Comparison of ENCODE assay signal across 7 cellular contexts in the genomic region with DNA sequence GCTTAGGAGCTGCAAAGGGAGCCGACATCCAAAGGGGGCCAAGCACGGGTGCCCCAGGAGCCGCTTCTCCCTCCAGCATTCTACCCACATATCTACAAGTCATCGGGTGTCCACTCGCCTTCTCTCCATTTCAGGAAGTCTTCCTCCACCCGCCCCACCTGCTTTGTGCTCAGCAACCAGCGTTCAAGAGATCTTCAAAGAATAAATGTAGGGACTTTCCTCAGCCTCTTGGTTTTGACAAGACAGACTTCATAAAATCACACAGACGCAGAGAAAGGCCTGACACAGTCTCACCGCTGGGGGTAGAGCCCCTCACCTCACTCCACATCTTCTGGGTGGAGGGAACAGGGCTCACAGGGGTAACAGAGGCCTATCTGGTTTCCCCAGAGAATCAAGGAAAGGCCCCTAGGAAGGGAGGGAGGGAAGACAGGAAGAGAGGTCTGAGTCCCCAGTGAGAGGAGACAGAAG. TPM values are rescaled to one million over a fixed set of nuclear protein-coding genes. Genes with fewer than 3 reads are reported as not detected.
DNase-seq lines count a peak whose midpoint lies in the region; ATAC-seq and TF ChIP-seq lines count a peak whose summit lies in the region.

No MANE protein-coding gene starts in this region.

- H3K36me3 ChIP-seq in iPS-20b (ENCODE audit: insufficient read depth, low read depth, low read length) (peaks cover 22% of the 10 kb centered on the region), MG63 (no peaks in the 10 kb centered on the region), mesenchymal stem cell (ENCODE audit: control insufficient read depth in 1 of 2, insufficient read depth in 2 of 2, low read depth in 1 of 2, low read length in 2 of 2) (peaks cover 12 to 19% of the 10 kb centered on the region in 2 experiments)

- H2AK5ac ChIP-seq in H9 (ENCODE audit: insufficient read length, low read length), result no peak overlapping the region
- H2AK5ac ChIP-seq in mesenchymal stem cell (ENCODE audit: low read length, severe bottlenecking), result no peak overlapping the region

- H3K56ac ChIP-seq in H9 (ENCODE audit: insufficient read length, low read depth, low read length), result no peak overlapping the region

- peaks cover 8 to 26% (median 20%) of the 10 kb centered on the region in 3 experiments; a peak in 6 of 7 replicates for H3K36me3 Mint-ChIP-seq in H9 (ENCODE audit: insufficient read depth in 1 of 3, low read depth in 3 of 3)

- no peak overlapping the region for H2BK5ac ChIP-seq in H9 (ENCODE audit: insufficient read length, low read length)
- no peak overlapping the region for H2BK5ac ChIP-seq in mesenchymal stem cell (ENCODE audit: low read depth, low read length, poor library complexity, severe bottlenecking)

- H3K4me2 ChIP-seq in H9 (ENCODE audit: insufficient read depth, insufficient read length, low read length), result no peak overlapping the region
- no peak overlapping the region for H3K4me2 ChIP-seq in mesenchymal stem cell (ENCODE audit: low read length, poor library complexity, severe bottlenecking)

- H3K9me3 ChIP-seq in H9 (ENCODE audit: control insufficient read depth, low read depth, low read length) (no peaks in the 10 kb centered on the region), iPS-20b (ENCODE audit: insufficient read depth, low read depth, low read length) (no peaks in the 10 kb centered on the region), MG63 (no peaks in the 10 kb centered on the region), mesenchymal stem cell (ENCODE audit: control insufficient read depth, low read length) (no peaks in the 10 kb centered on the region)

- no peaks in the 10 kb centered on the region for H3K27me3 Mint-ChIP-seq in H9 (ENCODE audit: low read depth)
- no peaks in the 10 kb centered on the region for H3K27me3 Mint-ChIP-seq in stimulated activated naive CD8-positive, alpha-beta T cell treated with anti-CD3 and anti-CD28 coated beads, Interleukin-15, amount 100 ng/mL, for 72 hours

- DNase-seq in H9 (no peak), MG63 (no peak), mesenchymal stem cell (no peak)
- peak; percentile 39 for DNase-seq in activated CD4-positive, alpha-beta T cell treated with anti-CD3 and anti-CD28 coated beads, Interleukin-2, amount 50 U/mL, for 1 hour
- peak; percentile 43 to 55 for DNase-seq in stimulated activated naive CD8-positive, alpha-beta T cell treated with anti-CD3 and anti-CD28 coated beads, Interleukin-15, amount 100 ng/mL, for 72 hours

- H4K91ac ChIP-seq in H9 (ENCODE audit: insufficient read length, low read depth, low read length) (no peak overlapping the region), mesenchymal stem cell (ENCODE audit: low read length) (no peak overlapping the region)

- H4K8ac ChIP-seq in H9 (replicated peaks; ENCODE audit: insufficient read length, low read depth, low read length), result no peak overlapping the region
- no peak overlapping the region for H4K8ac ChIP-seq in mesenchymal stem cell (ENCODE audit: low read length)

- peaks cover 26% of the 10 kb centered on the region; the same call in 1 of the 2 replicates for H3K79me2 ChIP-seq in H9 (ENCODE audit: insufficient read depth, low read length)

- no peak overlapping the region for H3K23ac ChIP-seq in H9 (ENCODE audit: insufficient read length, low read depth, low read length)
- no peak overlapping the region for H3K23ac ChIP-seq in mesenchymal stem cell (ENCODE audit: low read length in 2 of 2)

- H4K5ac ChIP-seq in H9 (ENCODE audit: insufficient read length, low read depth, low read length), result no peak overlapping the region

- no peaks in the 10 kb centered on the region for H3K23me2 ChIP-seq in H9 (ENCODE audit: insufficient read length, low read depth, low read length, poor library complexity, severe bottlenecking)

- H2AFZ ChIP-seq in H9 (ENCODE audit: low read length) (no peak overlapping the region), mesenchymal stem cell (ENCODE audit: low read depth, low read length) (no peak overlapping the region)

- H3K4ac ChIP-seq in H9 (ENCODE audit: low read depth, low read length), result no peak overlapping the region
- peak overlapping the region in 1 of 2 experiments; percentile 17 for H3K4ac ChIP-seq in mesenchymal stem cell (ENCODE audit: low read depth in 1 of 2, low read length in 2 of 2)

- peak; percentile 91 for ATAC-seq in stimulated activated naive CD8-positive, alpha-beta T cell treated with anti-CD3 and anti-CD28 coated beads, Interleukin-15, amount 100 ng/mL, for 72 hours
- no peak for ATAC-seq in GM18520 (IDR thresholded peaks at IDR 0.05; ENCODE audit: unreplicated experiment)

- H2BK12ac ChIP-seq in H9 (ENCODE audit: insufficient read length, low read depth, low read length) (no peak overlapping the region), mesenchymal stem cell (ENCODE audit: low read length in 2 of 2) (no peak overlapping the region)

- H3K4me1 ChIP-seq in H9 (ENCODE audit: insufficient read depth, low read length), result peaks cover 11% of the 10 kb centered on the region; the same call in 1 of the 2 replicates
- peaks cover 56% of the 10 kb centered on the region for H3K4me1 ChIP-seq in iPS-20b (ENCODE audit: insufficient read depth, low read length)
- H3K4me1 ChIP-seq in mesenchymal stem cell (ENCODE audit: control insufficient read depth, insufficient read depth, low read depth, low read length), result peaks cover 4% of the 10 kb centered on the region

- H3K14ac ChIP-seq in H9 (ENCODE audit: insufficient read depth, low read length) (no peak overlapping the region; the same call in 1 of the 2 replicates), mesenchymal stem cell (ENCODE audit: low read length in 2 of 2) (no peak overlapping the region)

- H2BK20ac ChIP-seq in H9 (ENCODE audit: low read depth, low read length, poor library complexity, severe bottlenecking), result no peak overlapping the region

- WGBS in H9 (ENCODE audit: extremely low coverage, insufficient read length, low lambda C conversion rate), result no CpG with 5 or more reads among the region's 9 CpGs
- 87% methylated on average over 9 of the region's 9 CpGs for WGBS in mesenchymal stem cell

- H3K9me3 Mint-ChIP-seq in H9, result no peaks in the 10 kb centered on the region
- H3K9me3 Mint-ChIP-seq in stimulated activated naive CD8-positive, alpha-beta T cell treated with anti-CD3 and anti-CD28 coated beads, Interleukin-15, amount 100 ng/mL, for 72 hours, result no peaks in the 10 kb centered on the region

- peaks cover 15% of the 10 kb centered on the region for H3K79me1 ChIP-seq in H9 (ENCODE audit: insufficient read depth, low read depth, low read length, poor library complexity, severe bottlenecking)
- peaks cover 49% of the 10 kb centered on the region for H3K79me1 ChIP-seq in mesenchymal stem cell (replicated peaks; ENCODE audit: low read length, poor library complexity, severe bottlenecking)

- H3K4me3 ChIP-seq in iPS-20b (ENCODE audit: low read length) (no peak overlapping the region), MG63 (no peak overlapping the region), mesenchymal stem cell (ENCODE audit: insufficient read depth in 1 of 2, low read depth in 1 of 2, low read length in 2 of 2) (no peak overlapping the region)

- peak overlapping the region in 1 of 2 experiments; percentile 27; a peak in 2 of 5 replicates for H3K4me3 Mint-ChIP-seq in H9
- H3K4me3 Mint-ChIP-seq in stimulated activated naive CD8-positive, alpha-beta T cell treated with anti-CD3 and anti-CD28 coated beads, Interleukin-15, amount 100 ng/mL, for 72 hours, result peak overlapping the region; percentile 77 to 87

- no peak for TF ChIP-seq CTCF in H9 (conservative IDR thresholded peaks at IDR 0.05)

- H4K20me1 ChIP-seq in H9 (ENCODE audit: control insufficient read depth, insufficient read depth, insufficient read length), result no peaks in the 10 kb centered on the region

- H2BK15ac ChIP-seq in H9 (ENCODE audit: low read depth, low read length), result no peak overlapping the region
- H2BK15ac ChIP-seq in mesenchymal stem cell (ENCODE audit: low read depth, poor library complexity, severe bottlenecking), result no peak overlapping the region

- no peak overlapping the region for H2BK120ac ChIP-seq in H9 (ENCODE audit: low read depth, low read length, poor library complexity, severe bottlenecking)
- no peak overlapping the region for H2BK120ac ChIP-seq in mesenchymal stem cell (ENCODE audit: low read depth, low read length)

- no peak overlapping the region for H3K9ac ChIP-seq in H9 (ENCODE audit: extremely low read depth, insufficient read length, low read length)
- peak overlapping the region; percentile 1; the same call in 1 of the 2 replicates for H3K9ac ChIP-seq in iPS-20b (ENCODE audit: low read depth, low read length)
- no peak overlapping the region for H3K9ac ChIP-seq in mesenchymal stem cell (ENCODE audit: low read length)

- H3K4me1 Mint-ChIP-seq in H9, result peaks cover 83 to 91% of the 10 kb centered on the region in 2 experiments
- peaks cover 98% of the 10 kb centered on the region for H3K4me1 Mint-ChIP-seq in stimulated activated naive CD8-positive, alpha-beta T cell treated with anti-CD3 and anti-CD28 coated beads, Interleukin-15, amount 100 ng/mL, for 72 hours

- no peak overlapping the region for H3K18ac ChIP-seq in H9 (ENCODE audit: insufficient read length, low read depth, low read length)
- H3K18ac ChIP-seq in mesenchymal stem cell (ENCODE audit: low read depth in 1 of 2, low read length in 2 of 2), result peak overlapping the region in 1 of 2 experiments; percentile 6

- peak overlapping the region; percentile 61 to 86 (median 65) for H3K27ac Mint-ChIP-seq in H9
- peak overlapping the region; percentile 92 to 94 for H3K27ac Mint-ChIP-seq in stimulated activated naive CD8-positive, alpha-beta T cell treated with anti-CD3 and anti-CD28 coated beads, Interleukin-15, amount 100 ng/mL, for 72 hours

- H3K27ac ChIP-seq in H9 (ENCODE audit: insufficient read length, low read depth, low read length) (no peak overlapping the region), iPS-20b (ENCODE audit: low read length) (no peak overlapping the region), mesenchymal stem cell (ENCODE audit: low read length, poor library complexity, severe bottlenecking) (no peak overlapping the region)

- H3T11ph ChIP-seq in H9 (ENCODE audit: low read length), result no peak overlapping the region

- H3K27me3 ChIP-seq in H9 (ENCODE audit: insufficient read depth, low read length), result no peaks in the 10 kb centered on the region
- H3K27me3 ChIP-seq in iPS-20b (ENCODE audit: insufficient read depth, low read length), result no peaks in the 10 kb centered on the region
- no peaks in the 10 kb centered on the region for H3K27me3 ChIP-seq in MG63
- no peaks in the 10 kb centered on the region for H3K27me3 ChIP-seq in mesenchymal stem cell (ENCODE audit: control insufficient read depth in 1 of 2, insufficient read depth in 1 of 2, low read length in 2 of 2)

RNA-seq across cellular contexts. Expression of gene SSBP3, which starts 49.5 kb away (rescaled TPM):
- total RNA-seq in H9 (2021), result 119 and 126 TPM in 2 replicates
- total RNA-seq in MG63 (2014; rRNA removed; shearing (Covaris generic); ENCODE audit: low replicate concordance), result 15.9 and 40.6 TPM in 2 replicates
- 114 TPM for polyA plus RNA-seq in mesenchymal stem cell (2013, experiment 1 of 2)
- 112 TPM for polyA plus RNA-seq in mesenchymal stem cell (2013, experiment 2 of 2)

Comparison
In these comparisons a context has a peak if more than half of its experiments do, and no peak if none do; other contexts are left out.
1. DNase-seq: peak in activated CD4-positive, alpha-beta T cell treated with anti-CD3 and anti-CD28 coated beads, Interleukin-2, amount 50 U/mL, for 1 hour (single experiment) and stimulated activated naive CD8-positive, alpha-beta T cell treated with anti-CD3 and anti-CD28 coated beads, Interleukin-15, amount 100 ng/mL, for 72 hours (2 of 2); none in H9 (single experiment), MG63 (single experiment) and mesenchymal stem cell (single experiment).